Comparison of ENCODE assay signal across 11 cellular contexts in genomic region chr11:318407-318774, GRCh38. TPM values are rescaled to one million over a fixed set of nuclear protein-coding genes. Genes with fewer than 3 reads are reported as not detected.
DNase-seq lines count a peak whose midpoint lies in the region; ATAC-seq and TF ChIP-seq lines count a peak whose summit lies in the region.
"Not testable (repeated sequence)": the region's sequence is repeated elsewhere in the genome, so short reads cannot be mapped to it uniquely, and the experiment has no call there.
"Had no signal": no experiment of that assay in that cellular context is flagged by ENCODE, and none has a peak within 500 bp of the region (broad histone marks: within the 10 kb centered on the region; RNA-seq: fewer than 3 reads in every experiment).

No MANE protein-coding gene starts in this region.

- peak overlapping the region; percentile 35 for H3K4me3 ChIP-seq in mesodermal cell (ENCODE audit: extremely low read depth, insufficient read depth, low read length, poor library complexity, severe bottlenecking)

- H3K4me1 Mint-ChIP-seq in CD14-positive monocyte, result peaks cover 36% of the 10 kb centered on the region

- not testable (repeated sequence) for H3K27me3 ChIP-seq in foreskin keratinocyte

- not testable (repeated sequence) for H3K9me3 ChIP-seq in mesodermal cell (ENCODE audit: control insufficient read depth, low read length)

- H3K36me3 ChIP-seq in mesodermal cell (ENCODE audit: control insufficient read depth, insufficient read depth, low read length), result not testable (repeated sequence)

- TF ChIP-seq CTCF in CD14-positive monocyte (IDR thresholded peaks at IDR 0.05), result peak; percentile 20
- TF ChIP-seq CTCF in foreskin keratinocyte (conservative IDR thresholded peaks at IDR 0.05), result not testable (repeated sequence)

- DNase-seq in CD14-positive monocyte (ENCODE audit: low spot score); foreskin keratinocyte; stimulated activated naive CD8-positive, alpha-beta T cell treated with anti-CD3 and anti-CD28 coated beads, Interleukin-15, Interleukin-2, amounts not matched to agents 100 U/mL and 50 U/mL, for 24 hours: not testable (repeated sequence)

- H3K27ac Mint-ChIP-seq in CD14-positive monocyte, result not testable (repeated sequence)

- peaks cover 17 to 54% (median 46%) of the 10 kb centered on the region in 3 donors for H3K27me3 Mint-ChIP-seq in CD14-positive monocyte (ENCODE audit: low read depth in 3 of 3)

- no CpG with 5 or more reads among the region's 48 CpGs for WGBS in mesodermal cell (ENCODE audit: insufficient coverage in 2 of 2), 2 experiments

- peaks cover 16% of the 10 kb centered on the region for H3K4me1 ChIP-seq in foreskin keratinocyte
- H3K4me1 ChIP-seq in mesodermal cell (ENCODE audit: control insufficient read depth, insufficient read depth, low read length, poor library complexity, severe bottlenecking), result peaks cover 22% of the 10 kb centered on the region

- intact Hi-C loops in CD14-positive monocyte (cut with micrococcal nuclease), result not testable (repeated sequence)

- peak; percentile 43 for ATAC-seq in GM19463 (IDR thresholded peaks at IDR 0.05; ENCODE audit: unreplicated experiment)
- ATAC-seq in HG02678 (IDR thresholded peaks at IDR 0.05; ENCODE audit: unreplicated experiment), result peak; percentile 39
- peak; percentile 54 for ATAC-seq in HG03354 (IDR thresholded peaks at IDR 0.05; ENCODE audit: poor library complexity, severe bottlenecking, unreplicated experiment)
- peak; percentile 29 to 33 for ATAC-seq in activated CD4-positive, CD25-positive, alpha-beta regulatory T cell treated with anti-CD3 and anti-CD28 coated beads, Interleukin-2, amount 50 U/mL, for 24 hours
- peak; percentile 10 for ATAC-seq in foreskin keratinocyte
- peak; percentile 7 for ATAC-seq in stimulated activated naive CD8-positive, alpha-beta T cell treated with anti-CD3 and anti-CD28 coated beads, Interleukin-15, Interleukin-2, amounts not matched to agents 100 U/mL and 50 U/mL, for 24 hours

- H3K36me3 Mint-ChIP-seq in CD14-positive monocyte, result peaks cover 6 to 16% of the 10 kb centered on the region in 2 donors

- not testable (repeated sequence) for H3K27ac ChIP-seq in foreskin keratinocyte; mesodermal cell (ENCODE audit: low read depth, low read length, severe bottlenecking)

- not testable (repeated sequence) for H3K4me3 Mint-ChIP-seq in CD14-positive monocyte

- H3K9me3 Mint-ChIP-seq in CD14-positive monocyte, result not testable (repeated sequence)

RNA-seq across cellular contexts. Expression of gene IFITM3, which starts 2.3 kb away (rescaled TPM):
- polyA plus RNA-seq in CD14-positive monocyte, result 100 to 1,000 TPM; 445 to 637 TPM
- total RNA-seq in foreskin keratinocyte, result 934 and 1,022 TPM in 2 replicates
- 1,963 and 2,381 TPM in 2 replicates for polyA plus RNA-seq in foreskin keratinocyte
- 311 TPM for polyA plus RNA-seq in mesodermal cell (2013, experiment 1 of 2)
- polyA plus RNA-seq in mesodermal cell (2013, experiment 2 of 2), result 240 TPM

RNA-seq across cellular contexts. Expression of gene IFITM1, which starts 4.6 kb away (rescaled TPM):
- polyA plus RNA-seq in CD14-positive monocyte, result 10 to 100 TPM; 26.0 to 36.3 TPM
- 399 and 491 TPM in 2 replicates for total RNA-seq in foreskin keratinocyte
- polyA plus RNA-seq in foreskin keratinocyte, result 615 and 795 TPM in 2 replicates
- 94.2 TPM for polyA plus RNA-seq in mesodermal cell (2013, experiment 1 of 2)
- 72.8 TPM for polyA plus RNA-seq in mesodermal cell (2013, experiment 2 of 2)

RNA-seq across cellular contexts. Expression of gene IFITM2, which starts 10.8 kb away (rescaled TPM):
- polyA plus RNA-seq in CD14-positive monocyte (1,000 to 10,000 TPM in 1 of 2 donors, 100 to 1,000 TPM in 1; 625 to 1,147 TPM), foreskin keratinocyte (39.8 and 55.8 TPM in 2 replicates)
- 224 and 342 TPM in 2 replicates for total RNA-seq in foreskin keratinocyte
- 207 TPM for polyA plus RNA-seq in mesodermal cell (2013, experiment 1 of 2)
- 159 TPM for polyA plus RNA-seq in mesodermal cell (2013, experiment 2 of 2)

RNA-seq across cellular contexts. Expression of gene IFITM5, which starts 19.1 kb away (rescaled TPM):
- polyA plus RNA-seq in CD14-positive monocyte (not detected), foreskin keratinocyte (not detected in 2 replicates)
- not detected in 2 replicates for total RNA-seq in foreskin keratinocyte
- not detected for polyA plus RNA-seq in mesodermal cell (2013, experiment 1 of 2)
- not detected for polyA plus RNA-seq in mesodermal cell (2013, experiment 2 of 2)
- total RNA-seq: activated CD4-positive, alpha-beta memory T cell treated with anti-CD3 and anti-CD28 coated beads, Interleukin-2, amount 10 ng/mL, durations not matched to agents 7 days and 5 days; Caco-2; H7 had no signal

RNA-seq across cellular contexts. Expression of gene PGGHG, which starts 29.5 kb away (rescaled TPM):
- polyA plus RNA-seq in CD14-positive monocyte (1 to 10 TPM; 1.6 to 2.1 TPM), foreskin keratinocyte (7.5 and 10.2 TPM in 2 replicates)
- total RNA-seq in foreskin keratinocyte, result 7.3 and 12.3 TPM in 2 replicates
- 50.3 TPM for polyA plus RNA-seq in mesodermal cell (2013, experiment 1 of 2)
- polyA plus RNA-seq in mesodermal cell (2013, experiment 2 of 2), result 38.8 TPM

Comparison
In these comparisons a context has a peak if more than half of its experiments do, and no peak if none do; other contexts are left out.
1. RNA of gene IFITM1, which starts 4.6 kb away (polyA plus RNA-seq): 615 to 795 TPM in foreskin keratinocyte; 26.0 to 36.3 TPM in CD14-positive monocyte; every median in the first group is over 10 times any median in the second.
2. RNA of gene IFITM2, which starts 10.8 kb away (polyA plus RNA-seq): 625 to 1,147 TPM in CD14-positive monocyte; 39.8 to 55.8 TPM in foreskin keratinocyte; every median in the first group is over 10 times any median in the second.
3. Peak in every context shown above with its lines, with median percentiles within 50 percentile points of each other: ATAC-seq.